14 cellular contexts compared by ENCODE assay signal in genomic region chr1:234375672-234376071, GRCh38.
"Had no signal": no experiment of that assay in that cellular context is flagged by ENCODE, and none has a peak within 500 bp of the region (broad histone marks: within the 10 kb centered on the region; RNA-seq: fewer than 3 reads in every experiment).

No MANE protein-coding gene starts in this region.

- H3K9me3 ChIP-seq: breast epithelium, lower lobe of right lung, psoas muscle, sigmoid colon, stomach had no signal

- H3K4me3 Mint-ChIP-seq: activated CD4-positive, alpha-beta memory T cell treated with anti-CD3 and anti-CD28 coated beads for 36 hours; mesothelial cell of epicardium had no signal

- DNase-seq: activated CD4-positive, alpha-beta memory T cell treated with anti-CD3 and anti-CD28 coated beads for 36 hours; activated CD4-positive, CD25-positive, alpha-beta regulatory T cell treated with anti-CD3 and anti-CD28 coated beads, Interleukin-2, amount 50 U/mL, for 72 hours; activated naive CD4-positive, alpha-beta T cell treated with anti-CD3 and anti-CD28 coated beads, Interleukin-2, amount 50 U/mL, for 16 hours; anterior cingulate cortex; dorsolateral prefrontal cortex; left cardiac atrium; lower lobe of right lung; psoas muscle; sigmoid colon; stimulated activated CD4-positive, alpha-beta T cell treated with anti-CD3 and anti-CD28 coated beads, Interleukin-12 subunit alpha, Interleukin-12 subunit beta, amount 100 ng/mL, for 4 hours; stomach had no signal

- H3K9me3 Mint-ChIP-seq: activated T-helper 1 cell treated with anti-CD3 and anti-CD28 coated beads, Interleukin-12 subunit alpha, Interleukin-12 subunit beta, Interleukin-2, Interleukin-4 antibody, amounts not matched to agents 30 ng/mL and 10 ng/mL and 1 ng/mL, durations not matched to agents 14 hours and 24 hours and 36 hours; mesothelial cell of epicardium had no signal

- H3K27ac ChIP-seq: breast epithelium, dorsolateral prefrontal cortex, lower lobe of right lung, psoas muscle, sigmoid colon, stomach had no signal

- ATAC-seq: left cardiac atrium, lower lobe of right lung, psoas muscle had no signal

- H3K4me3 ChIP-seq: breast epithelium, lower lobe of right lung, sigmoid colon had no signal

- H3K27ac Mint-ChIP-seq: activated CD4-positive, alpha-beta memory T cell treated with anti-CD3 and anti-CD28 coated beads for 36 hours; mesothelial cell of epicardium had no signal

- H3K27me3 ChIP-seq: breast epithelium, dorsolateral prefrontal cortex, sigmoid colon, stomach had no signal

- H3K27me3 Mint-ChIP-seq: activated CD4-positive, alpha-beta memory T cell treated with anti-CD3 and anti-CD28 coated beads for 36 hours had no signal
